In the genomic region with DNA sequence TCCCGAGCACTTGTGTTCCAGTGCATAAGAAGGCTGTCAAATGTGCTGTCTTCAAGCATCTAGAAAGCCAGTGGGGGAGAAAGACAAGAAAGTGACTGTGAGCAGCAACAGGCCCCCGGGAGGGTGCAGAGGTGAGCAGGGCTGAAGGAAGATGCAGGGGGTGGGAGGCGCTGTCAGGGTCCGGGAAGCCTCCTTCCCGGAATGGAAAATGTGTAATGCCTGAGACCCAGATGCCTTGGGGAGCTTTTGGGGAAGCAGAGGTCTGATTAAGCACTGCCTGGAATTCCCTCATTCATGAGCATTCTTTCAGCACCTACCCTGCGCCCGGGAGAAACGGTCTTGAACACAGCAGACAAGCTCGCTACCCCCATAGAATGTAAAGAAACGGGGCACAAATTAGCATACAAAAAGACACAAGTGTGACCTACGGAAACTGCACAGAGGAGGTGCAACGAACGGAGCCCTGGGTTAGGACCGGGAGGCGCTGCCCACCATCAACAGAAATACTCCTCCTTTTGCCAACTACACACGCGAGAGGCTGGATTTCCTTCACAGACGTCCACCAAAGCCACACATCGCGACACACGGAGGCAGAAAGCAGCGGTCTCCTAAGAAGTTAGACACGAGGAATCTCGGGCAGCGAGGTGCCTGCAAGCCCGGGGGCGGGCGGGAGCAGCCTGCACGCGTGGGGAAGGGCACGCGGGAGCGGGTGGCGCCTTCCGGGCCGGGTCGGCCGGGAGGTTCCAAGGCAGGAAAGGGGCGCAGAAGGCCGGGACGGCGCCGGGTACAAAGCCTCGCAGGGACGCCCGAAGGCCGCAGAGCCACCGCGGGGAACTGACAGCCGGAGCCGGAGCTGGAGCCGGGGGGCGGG, we compare ENCODE assay signal across 8 cellular contexts. TPM values are rescaled to one million over a fixed set of nuclear protein-coding genes. Genes with fewer than 3 reads are reported as not detected.
DNase-seq lines count a peak whose midpoint lies in the region; ATAC-seq and TF ChIP-seq lines count a peak whose summit lies in the region.

No MANE protein-coding gene starts in this region.

- H3K4me1 ChIP-seq in MM.1S (ENCODE audit: low read length), result peaks cover 21% of the 10 kb centered on the region; the same call in 1 of the 2 replicates
- peaks cover 7% of the 10 kb centered on the region for H3K4me1 ChIP-seq in cardiac muscle cell (ENCODE audit: low read depth)

- peak overlapping the region; percentile 84 for H2AFZ ChIP-seq in MM.1S (ENCODE audit: low read length)

- no peaks in the 10 kb centered on the region for H3K9me3 ChIP-seq in MM.1S (replicated peaks; ENCODE audit: insufficient read depth, low read length)
- H3K9me3 ChIP-seq in cardiac muscle cell (ENCODE audit: low read depth), result no peaks in the 10 kb centered on the region

- H3K9ac ChIP-seq in MM.1S (ENCODE audit: low read length), result peak overlapping the region; percentile 74

- no peaks in the 10 kb centered on the region for H3K27me3 Mint-ChIP-seq in activated naive CD4-positive, alpha-beta T cell treated with anti-CD3 and anti-CD28 coated beads, Interleukin-2, amount 50 U/mL, for 24 hours

- no peaks in the 10 kb centered on the region for H3K9me3 Mint-ChIP-seq in activated naive CD4-positive, alpha-beta T cell treated with anti-CD3 and anti-CD28 coated beads, Interleukin-2, amount 50 U/mL, for 24 hours

- peaks cover 57% of the 10 kb centered on the region for H3K79me2 ChIP-seq in MM.1S (ENCODE audit: low read length)

- H3K9me2 ChIP-seq in MM.1S (replicated peaks; ENCODE audit: insufficient read depth, low read length), result no peaks in the 10 kb centered on the region

- no peak overlapping the region for H3K27ac ChIP-seq in MM.1S (ENCODE audit: low read length)
- no peak overlapping the region for H3K27ac ChIP-seq in cardiac muscle cell

- DNase-seq in Daoy (ENCODE audit: low read depth) (peak; percentile 41), MM.1S (peak; percentile 11), cardiac muscle cell (ENCODE audit: low read depth in 1 of 2, low spot score in 1 of 2) (peak; percentile 28 to 78), posterior vena cava (ENCODE audit: low spot score) (peak; percentile 86), kidney glomerular epithelial cell (lab: John Stamatoyannopoulos, UW) (no peak)

- H3K27me3 ChIP-seq in MM.1S (replicated peaks; ENCODE audit: insufficient read depth, low read length) (no peaks in the 10 kb centered on the region), cardiac muscle cell (peaks cover 11% of the 10 kb centered on the region)

- ATAC-seq in HG03354 (IDR thresholded peaks at IDR 0.05; ENCODE audit: poor library complexity, severe bottlenecking, unreplicated experiment), result no peak
- ATAC-seq in GM18867 (IDR thresholded peaks at IDR 0.05; ENCODE audit: unreplicated experiment), result no peak

- H3K4me2 ChIP-seq in MM.1S (ENCODE audit: low read depth, low read length), result peak overlapping the region; percentile 99

- peak overlapping the region; percentile 88 for H3K4me3 Mint-ChIP-seq in activated naive CD4-positive, alpha-beta T cell treated with anti-CD3 and anti-CD28 coated beads, Interleukin-2, amount 50 U/mL, for 24 hours

- intact Hi-C loops in posterior vena cava (cut with DNase I), result loop anchor here in 1 of 2 donors (5.0 kb wide), 1 partner anchor 1791 kb away; a partner anchor contains a TSS

- no peak for TF ChIP-seq CTCF in MM.1S (IDR thresholded peaks at IDR 0.05; ENCODE audit: low read length)
- TF ChIP-seq CTCF in cardiac muscle cell (IDR thresholded peaks at IDR 0.05; ENCODE audit: low read depth, low read length), result no peak

- H3K36me3 Mint-ChIP-seq in activated naive CD4-positive, alpha-beta T cell treated with anti-CD3 and anti-CD28 coated beads, Interleukin-2, amount 50 U/mL, for 24 hours, result no peaks in the 10 kb centered on the region

- H4K20me1 ChIP-seq in MM.1S (ENCODE audit: insufficient read depth, low read length), result no peaks in the 10 kb centered on the region

- H3K36me3 ChIP-seq in MM.1S (replicated peaks; ENCODE audit: insufficient read depth, low read length), result no peaks in the 10 kb centered on the region
- no peaks in the 10 kb centered on the region for H3K36me3 ChIP-seq in cardiac muscle cell

- H3K4me3 ChIP-seq in MM.1S (ENCODE audit: low read length) (peak overlapping the region; percentile 99), cardiac muscle cell (peak overlapping the region; percentile 72)

- H3K27ac Mint-ChIP-seq in activated naive CD4-positive, alpha-beta T cell treated with anti-CD3 and anti-CD28 coated beads, Interleukin-2, amount 50 U/mL, for 24 hours, result peak overlapping the region; percentile 92

- H3K4me1 Mint-ChIP-seq in activated naive CD4-positive, alpha-beta T cell treated with anti-CD3 and anti-CD28 coated beads, Interleukin-2, amount 50 U/mL, for 24 hours, result peaks cover 32% of the 10 kb centered on the region

- H3F3A ChIP-seq in MM.1S (ENCODE audit: insufficient read depth, low read length), result peaks cover 14% of the 10 kb centered on the region; the same call in 1 of the 2 replicates

RNA-seq across cellular contexts. Expression of a gene that starts 1.1 kb away (rescaled TPM):
- total RNA-seq in Daoy (2014; rRNA removed; shearing (Covaris generic)), result 3.9 and 5.3 TPM in 2 replicates
- 9.4 and 12.7 TPM in 2 replicates for total RNA-seq in cardiac muscle cell
- 6.4 and 7.3 TPM in 2 replicates for polyA plus RNA-seq in cardiac muscle cell
- 1 to 10 TPM; 6.9 to 7.7 TPM for total RNA-seq in posterior vena cava

RNA-seq across cellular contexts. Expression of a gene that starts 54.5 kb away (rescaled TPM):
- total RNA-seq in Daoy (2014; rRNA removed; shearing (Covaris generic)), result 8.3 and 12.7 TPM in 2 replicates
- total RNA-seq in cardiac muscle cell (5.1 and 10.8 TPM in 2 replicates), posterior vena cava (10 to 100 TPM; 13.5 to 21.8 TPM)
- polyA plus RNA-seq in cardiac muscle cell, result 5.5 and 8.7 TPM in 2 replicates
